In genomic region chr14:67240168-67240932, GRCh38 we compare ENCODE assay signal across 8 cellular contexts. TPM values are rescaled to one million over a fixed set of nuclear protein-coding genes. Genes with fewer than 3 reads are reported as not detected.
A peak's percentile ranks its signal among the peaks of the same experiment; 100 is the strongest.
DNase-seq lines count a peak whose midpoint lies in the region; ATAC-seq, FAIRE-seq and TF ChIP-seq lines count a peak whose summit lies in the region.

No MANE protein-coding gene starts in this region.

- H3K27ac Mint-ChIP-seq in immature natural killer cell: peak overlapping the region in 5 of 6 donors; percentile 32 to 76 (median 55)

- H3K4me3 ChIP-seq in bronchial epithelial cell (ENCODE audit: low read depth, low read length): peak overlapping the region; percentile 98
- H3K4me3 ChIP-seq in smooth muscle cell: peak overlapping the region; percentile 86

- no peaks in the 10 kb centered on the region for H3K36me3 ChIP-seq in bronchial epithelial cell (ENCODE audit: control insufficient read depth, insufficient read depth, low read length)
- H3K36me3 ChIP-seq in smooth muscle cell (ENCODE audit: low read depth): no peaks in the 10 kb centered on the region

- no peaks in the 10 kb centered on the region for H3K36me3 Mint-ChIP-seq in immature natural killer cell

- no peaks in the 10 kb centered on the region for H3K9me3 ChIP-seq in smooth muscle cell (replicated peaks; ENCODE audit: low read depth)

- H3K4me2 ChIP-seq in smooth muscle cell: peak overlapping the region; percentile 98

- H3K79me2 ChIP-seq in smooth muscle cell (ENCODE audit: low read depth): peaks cover 35% of the 10 kb centered on the region

- ATAC-seq in GM18907 (IDR thresholded peaks at IDR 0.05; ENCODE audit: unreplicated experiment) (peak; percentile 28), HG03565 (IDR thresholded peaks at IDR 0.05; ENCODE audit: unreplicated experiment) (peak; percentile 4)

- no peak for TF ChIP-seq CTCF in bronchial epithelial cell (IDR thresholded peaks at IDR 0.05; ENCODE audit: insufficient read depth, low read length, severe bottlenecking)
- no peak for TF ChIP-seq CTCF in smooth muscle cell (IDR thresholded peaks at IDR 0.05; ENCODE audit: borderline replicate concordance, insufficient read depth, poor library complexity, severe bottlenecking)

- no peaks in the 10 kb centered on the region for H3K27me3 ChIP-seq in bronchial epithelial cell (ENCODE audit: control insufficient read depth, insufficient read depth, low read length)
- H3K27me3 ChIP-seq in smooth muscle cell (ENCODE audit: low read depth): no peaks in the 10 kb centered on the region

- 26% methylated on average over 23 of the region's 23 CpGs for WGBS in smooth muscle cell (ENCODE audit: low lambda C conversion rate)

- H3K9me3 Mint-ChIP-seq in immature natural killer cell: no peaks in the 10 kb centered on the region

- peaks cover 14 to 21% of the 10 kb centered on the region in 2 donors for H3K4me1 Mint-ChIP-seq in immature natural killer cell

- H2AFZ ChIP-seq in smooth muscle cell (ENCODE audit: low read depth): peak overlapping the region; percentile 96

- peak overlapping the region; percentile 99 for H3K9ac ChIP-seq in smooth muscle cell (ENCODE audit: low read depth)

- H3K4me1 ChIP-seq in smooth muscle cell (ENCODE audit: low read depth): peaks cover 4% of the 10 kb centered on the region

- peaks cover 24% of the 10 kb centered on the region for H4K20me1 ChIP-seq in smooth muscle cell (ENCODE audit: low read depth)

- no peak for FAIRE-seq in bronchial epithelial cell (lab: Jason Lieb, UNC)

- DNase-seq in AG20443 (ENCODE audit: low spot score): peak; percentile 44
- DNase-seq in T follicular helper cell (ENCODE audit: low read depth): peak; percentile 15
- DNase-seq in bronchial epithelial cell (ENCODE audit: low read depth): no peak
- peak in 1 of 3 donors; percentile 1 for DNase-seq in immature natural killer cell
- no peak for DNase-seq in smooth muscle cell (lab: John Stamatoyannopoulos, UW; ENCODE audit: unreplicated experiment)
- DNase-seq in DMS153 treated with DMSO at 0.1 percent for 48 hours (lab: John Stamatoyannopoulos, UW; ENCODE audit: unreplicated experiment): no peak

- peaks cover 7 to 14% (median 10%) of the 10 kb centered on the region in 3 donors for H3K27me3 Mint-ChIP-seq in immature natural killer cell (ENCODE audit: low read depth in 3 of 3)

- H3K27ac ChIP-seq in smooth muscle cell (ENCODE audit: low read depth): peak overlapping the region; percentile 99

- H3K4me3 Mint-ChIP-seq in immature natural killer cell: peak overlapping the region; percentile 73 to 90 (median 83)

- H3F3A ChIP-seq in smooth muscle cell (ENCODE audit: low read depth): no peaks in the 10 kb centered on the region

RNA-seq across cellular contexts. Expression of gene PALS1, which starts 0.9 kb away (rescaled TPM):
- total RNA-seq in bronchial epithelial cell (11.1 and 15.3 TPM in 2 replicates), smooth muscle cell (26.4 and 29.2 TPM in 2 replicates)
- polyA plus RNA-seq in immature natural killer cell (1 to 10 TPM; 1.8 to 2.8 (median 2.0) TPM), smooth muscle cell (4.6 and 7.0 TPM in 2 replicates)

RNA-seq across cellular contexts. Expression of gene GARIN2, which starts 51.1 kb away (rescaled TPM):
- not detected in 2 replicates for total RNA-seq in bronchial epithelial cell
- polyA plus RNA-seq in immature natural killer cell: not detected
- not detected in 2 replicates for total RNA-seq in smooth muscle cell
- not detected in 2 replicates for polyA plus RNA-seq in smooth muscle cell

Comparison
In these comparisons a context has a peak if more than half of its experiments do, and no peak if none do; other contexts are left out.
1. DNase-seq: peak in AG20443 (single experiment) and T follicular helper cell (single experiment); none in bronchial epithelial cell (single experiment), smooth muscle cell (single experiment) and DMS153 treated with DMSO at 0.1 percent for 48 hours (single experiment).